In genomic region chr9:92094655-92095054, GRCh38 we compare ENCODE assay signal across 11 cellular contexts. TPM values are rescaled to one million over a fixed set of nuclear protein-coding genes. Genes with fewer than 3 reads are reported as not detected.
DNase-seq lines count a peak whose midpoint lies in the region; ATAC-seq lines count a peak whose summit lies in the region.
"Had no signal": no experiment of that assay in that cellular context is flagged by ENCODE, and none has a peak within 500 bp of the region (broad histone marks: within the 10 kb centered on the region; RNA-seq: fewer than 3 reads in every experiment).

No MANE protein-coding gene starts in this region.

- H3K27me3 Mint-ChIP-seq in activated CD8-positive, alpha-beta memory T cell treated with anti-CD3 and anti-CD28 coated beads, Interleukin-2, amount 10 ng/mL, durations not matched to agents 7 days and 5 days = no peaks in the 10 kb centered on the region

- peak overlapping the region; percentile 92 for H3K27ac Mint-ChIP-seq in activated CD8-positive, alpha-beta memory T cell treated with anti-CD3 and anti-CD28 coated beads, Interleukin-2, amount 10 ng/mL, durations not matched to agents 7 days and 5 days

- H3K36me3 Mint-ChIP-seq in activated CD8-positive, alpha-beta memory T cell treated with anti-CD3 and anti-CD28 coated beads, Interleukin-2, amount 10 ng/mL, durations not matched to agents 7 days and 5 days = peaks cover 50% of the 10 kb centered on the region

- peak; percentile 78 for ATAC-seq in activated CD8-positive, alpha-beta memory T cell treated with anti-CD3 and anti-CD28 coated beads, Interleukin-2, amount 10 ng/mL, durations not matched to agents 7 days and 5 days

- peaks cover 3% of the 10 kb centered on the region for H3K9me3 Mint-ChIP-seq in activated CD8-positive, alpha-beta memory T cell treated with anti-CD3 and anti-CD28 coated beads, Interleukin-2, amount 10 ng/mL, durations not matched to agents 7 days and 5 days (ENCODE audit: low read depth)

- H3K4me3 Mint-ChIP-seq in activated CD8-positive, alpha-beta memory T cell treated with anti-CD3 and anti-CD28 coated beads, Interleukin-2, amount 10 ng/mL, durations not matched to agents 7 days and 5 days = peak overlapping the region; percentile 25

- DNase-seq in activated CD8-positive, alpha-beta memory T cell treated with anti-CD3 and anti-CD28 coated beads, Interleukin-2, amount 10 ng/mL, durations not matched to agents 7 days and 5 days = peak; percentile 64
- no peak for DNase-seq in activated CD8-positive, alpha-beta memory T cell treated with anti-CD3 and anti-CD28 coated beads for 24 hours
- DNase-seq in activated CD4-positive, alpha-beta T cell treated with anti-CD3 and anti-CD28 coated beads, Interleukin-2, amount 50 U/mL, for 4 hours = peak; percentile 5 to 19
- peak; percentile 4 for DNase-seq in fibroblast of gingiva (ENCODE audit: low read depth)
- DNase-seq in stimulated activated CD8-positive, alpha-beta memory T cell treated with anti-CD3 and anti-CD28 coated beads, Interleukin-4, amount 100 ng/mL, for 24 hours (ENCODE audit: low read depth) = peak; percentile 8
- DNase-seq in NCI-H1417 treated with DMSO at 0.1 percent for 48 hours (lab: John Stamatoyannopoulos, UW) = no peak
- no peak for DNase-seq in NCI-H1105 (lab: John Stamatoyannopoulos, UW)
- DNase-seq in NCI-H774 (lab: John Stamatoyannopoulos, UW) = no peak
- DNase-seq: cerebellar nuclear complex, MG63, uterus had no signal

- H3K4me1 Mint-ChIP-seq in activated CD8-positive, alpha-beta memory T cell treated with anti-CD3 and anti-CD28 coated beads, Interleukin-2, amount 10 ng/mL, durations not matched to agents 7 days and 5 days = peaks cover 67% of the 10 kb centered on the region

- CTCF ChIA-PET in activated CD8-positive, alpha-beta memory T cell treated with anti-CD3 and anti-CD28 coated beads, Interleukin-2, amount 10 ng/mL, durations not matched to agents 7 days and 5 days (lab: Charles Lee) = interaction anchor here (1.2 to 1.9 kb wide), 2 partner anchors 24 to 145 kb away, joined by 4 to 6 read pairs; partner anchors contain the start of gene ROR2

RNA-seq across cellular contexts. Expression of gene SPTLC1, which starts 20.6 kb away (rescaled TPM):
- 10 to 100 TPM; 61.8 to 62.4 TPM for total RNA-seq in activated CD8-positive, alpha-beta memory T cell treated with anti-CD3 and anti-CD28 coated beads, Interleukin-2, amount 10 ng/mL, durations not matched to agents 7 days and 5 days

Comparison
In these comparisons a context has a peak if more than half of its experiments do, and no peak if none do; other contexts are left out.
1. DNase-seq: peak in activated CD8-positive, alpha-beta memory T cell treated with anti-CD3 and anti-CD28 coated beads, Interleukin-2, amount 10 ng/mL, durations not matched to agents 7 days and 5 days (single experiment), activated CD4-positive, alpha-beta T cell treated with anti-CD3 and anti-CD28 coated beads, Interleukin-2, amount 50 U/mL, for 4 hours (2 of 2), fibroblast of gingiva (single experiment) and stimulated activated CD8-positive, alpha-beta memory T cell treated with anti-CD3 and anti-CD28 coated beads, Interleukin-4, amount 100 ng/mL, for 24 hours (single experiment); none in activated CD8-positive, alpha-beta memory T cell treated with anti-CD3 and anti-CD28 coated beads for 24 hours (single experiment), NCI-H1417 treated with DMSO at 0.1 percent for 48 hours (single experiment), NCI-H1105 (single experiment) and NCI-H774 (single experiment).